Comparison of ENCODE assay signal across 1 cellular context in the genomic region with DNA sequence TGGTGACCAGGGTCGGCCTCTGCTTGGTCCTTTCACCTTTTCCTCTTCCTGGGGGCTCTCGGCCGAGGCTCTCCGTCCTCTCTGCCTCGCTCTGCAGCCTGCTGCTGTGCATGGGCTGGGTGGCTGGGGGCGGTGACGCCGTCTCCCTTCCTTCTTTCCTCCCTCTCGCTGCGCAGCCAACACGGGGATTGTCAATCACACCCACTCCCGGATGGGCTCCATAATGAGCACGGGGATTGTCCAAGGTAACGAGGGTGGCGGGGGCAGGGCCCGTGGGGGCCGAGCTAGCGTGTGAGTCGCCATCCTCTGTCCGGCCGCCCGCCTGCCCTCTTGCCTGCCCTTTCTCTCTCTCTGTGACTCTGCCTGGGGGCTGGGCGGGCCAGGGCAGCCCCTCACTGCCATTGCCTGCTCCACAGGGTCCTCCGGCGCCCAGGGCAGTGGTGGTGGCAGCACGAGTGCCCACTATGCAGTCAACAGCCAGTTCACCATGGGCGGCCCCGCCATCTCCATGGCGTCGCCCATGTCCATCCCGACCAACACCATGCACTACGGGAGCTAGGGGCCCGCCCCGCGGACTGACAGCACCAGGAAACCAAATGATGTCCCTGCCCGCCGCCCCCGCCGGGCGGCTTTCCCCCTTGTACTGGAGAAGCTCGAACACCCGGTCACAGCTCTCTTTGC.
TF ChIP-seq lines count a peak whose summit lies in the region.

No MANE protein-coding gene starts in this region.

TF ChIP-seq in GM12891, 5 proteins besides CTCF, POLR2A, EP300 and RAD21:
- TF ChIP-seq POLR2AphosphoS5 (IDR thresholded peaks at IDR 0.05; ENCODE audit: low read depth, low read length), result 0 out of 2 replicates have a peak, but pooled peaks have one; percentile 3
- 0 out of 2 replicates have a peak, but pooled peaks have one; percentile 31 for TF ChIP-seq POU2F2 (IDR thresholded peaks at IDR 0.05; ENCODE audit: low read depth, low read length)
- no peak for TF ChIP-seq SPI1 (IDR thresholded peaks at IDR 0.05; ENCODE audit: low read depth, low read length)
TF ChIP-seq in GM12891: peak in this region for 2.
